Comparison of ENCODE assay signal across 15 cellular contexts in genomic region chr10:119377905-119378736, GRCh38.
DNase-seq lines count a peak whose midpoint lies in the region; ATAC-seq and TF ChIP-seq lines count a peak whose summit lies in the region.
"Had no signal": no experiment of that assay in that cellular context is flagged by ENCODE, and none has a peak within 500 bp of the region (broad histone marks: within the 10 kb centered on the region; RNA-seq: fewer than 3 reads in every experiment).

No MANE protein-coding gene starts in this region.

- H3K4me3 ChIP-seq in mucosa of descending colon: no peak overlapping the region
- no peak overlapping the region for H3K4me3 ChIP-seq in stomach
- H3K4me3 ChIP-seq: K562, thoracic aorta had no signal

- no peaks in the 10 kb centered on the region for H3K9me3 Mint-ChIP-seq in Calu3 (ENCODE audit: low read depth, unreplicated experiment)
- H3K9me3 Mint-ChIP-seq: activated T-helper 17 cell treated with anti-CD3 and anti-CD28 coated beads, Interleukin-2, amount 50 U/mL, for 72 hours had no signal

- no peak overlapping the region for H3K27ac Mint-ChIP-seq in Calu3 (ENCODE audit: unreplicated experiment)
- H3K27ac Mint-ChIP-seq: activated T-helper 17 cell treated with anti-CD3 and anti-CD28 coated beads, Interleukin-2, amount 50 U/mL, for 72 hours had no signal

- H3K36me3 ChIP-seq in mucosa of descending colon (ENCODE audit: low read depth) (no peaks in the 10 kb centered on the region), stomach (peaks cover 0 to 33% (median 28%) of the 10 kb centered on the region in 4 donors)

- 80 to 86% (median 84%) methylated on average over 27 to 29 of the region's 29 CpGs for WGBS in stomach, 5 donors

- in situ Hi-C loops in ACHN (cut with HindIII; ENCODE audit: low pct_ligation_motif_present, low pct_unique_long_range_greater_than_20kb, low sequenced_read_pairs): no loop called here

- H3K4me1 ChIP-seq in mucosa of descending colon (ENCODE audit: low read depth) (no peaks in the 10 kb centered on the region), stomach (peaks cover 8 to 27% (median 20%) of the 10 kb centered on the region in 4 donors)
- H3K4me1 ChIP-seq: BE2C had no signal

- H3K4me1 Mint-ChIP-seq in Calu3 (ENCODE audit: low read depth, unreplicated experiment): no peaks in the 10 kb centered on the region

- CTCF ChIA-PET in Calu3 (lab: Charles Lee): no interaction called here

- no peak for TF ChIP-seq EP300 in stomach (IDR thresholded peaks at IDR 0.05)

- BruUV-seq in Calu3 (replicated peaks; lab: Mats Ljungman, UMichigan): no TSS peak

- no peak overlapping the region for H3K4me3 Mint-ChIP-seq in Calu3 (ENCODE audit: low read depth, unreplicated experiment)
- H3K4me3 Mint-ChIP-seq: activated T-helper 17 cell treated with anti-CD3 and anti-CD28 coated beads, Interleukin-2, amount 50 U/mL, for 72 hours had no signal

- no peaks in the 10 kb centered on the region for H3K27me3 ChIP-seq in stomach
- H3K27me3 ChIP-seq: BE2C had no signal

- no peaks in the 10 kb centered on the region for H3K9me3 ChIP-seq in mucosa of descending colon
- no peaks in the 10 kb centered on the region for H3K9me3 ChIP-seq in stomach
- H3K9me3 ChIP-seq: BE2C, thoracic aorta had no signal

- H3K27me3 Mint-ChIP-seq in Calu3 (ENCODE audit: unreplicated experiment): peaks cover 20% of the 10 kb centered on the region
- H3K27me3 Mint-ChIP-seq: activated T-helper 17 cell treated with anti-CD3 and anti-CD28 coated beads, Interleukin-2, amount 50 U/mL, for 72 hours had no signal

- no peaks in the 10 kb centered on the region for H3K36me3 Mint-ChIP-seq in Calu3 (ENCODE audit: insufficient read depth, unreplicated experiment)

- TF ChIP-seq CTCF in mucosa of descending colon (IDR thresholded peaks at IDR 0.05) (no peak), stomach (IDR thresholded peaks at IDR 0.05) (no peak), Calu3 (IDR thresholded peaks at IDR 0.05; ENCODE audit: unreplicated experiment) (no peak)

- DNase-seq in AG08395 (ENCODE audit: low spot score) (peak; percentile 28), NCI-H1092 treated with DMSO at 0.1 percent for 48 hours (lab: John Stamatoyannopoulos, UW) (peak; percentile 90), cerebellar cortex (ENCODE audit: low spot score) (peak; percentile 98), mucosa of descending colon (peak in 2 of 3 donors; percentile 20 to 25), stomach (no peak), ACHN (no peak), Calu3 (no peak)
- no peak for DNase-seq in stimulated activated CD4-positive, alpha-beta T cell treated with anti-CD3 and anti-CD28 coated beads, Interleukin-12 subunit alpha, Interleukin-12 subunit beta, amount 100 ng/mL, for 4 hours
- DNase-seq: activated CD4-positive, alpha-beta T cell treated with anti-CD3 and anti-CD28 coated beads for 4 hours; BE2C had no signal

- no peak for TF ChIP-seq POLR2A in stomach (IDR thresholded peaks at IDR 0.05)

- H3K27ac ChIP-seq in stomach: peak overlapping the region in 2 of 5 donors; percentile 31 to 73
- H3K27ac ChIP-seq: parathyroid adenoma, thoracic aorta had no signal

- intact Hi-C loops in mucosa of descending colon (cut with DNase I, micrococcal nuclease) (no loop called here), stomach (cut with DNase I; ENCODE audit: low total_unique reads) (no loop called here), Calu3 (cut with micrococcal nuclease; ENCODE audit: unreplicated experiment) (no loop called here)

- ATAC-seq in mucosa of descending colon: no peak
- ATAC-seq: activated T-helper 17 cell treated with anti-CD3 and anti-CD28 coated beads, Interleukin-2, amount 50 U/mL, for 72 hours; left lobe of liver had no signal

Comparison
In these comparisons a context has a peak if more than half of its experiments do, and no peak if none do; other contexts are left out.
1. DNase-seq: peak in AG08395 (single experiment), NCI-H1092 treated with DMSO at 0.1 percent for 48 hours (single experiment), cerebellar cortex (single experiment) and mucosa of descending colon (2 of 3); none in stomach (single experiment), ACHN (single experiment), Calu3 (single experiment) and stimulated activated CD4-positive, alpha-beta T cell treated with anti-CD3 and anti-CD28 coated beads, Interleukin-12 subunit alpha, Interleukin-12 subunit beta, amount 100 ng/mL, for 4 hours (single experiment).